1 cellular context compared by ENCODE assay signal in the genomic region with DNA sequence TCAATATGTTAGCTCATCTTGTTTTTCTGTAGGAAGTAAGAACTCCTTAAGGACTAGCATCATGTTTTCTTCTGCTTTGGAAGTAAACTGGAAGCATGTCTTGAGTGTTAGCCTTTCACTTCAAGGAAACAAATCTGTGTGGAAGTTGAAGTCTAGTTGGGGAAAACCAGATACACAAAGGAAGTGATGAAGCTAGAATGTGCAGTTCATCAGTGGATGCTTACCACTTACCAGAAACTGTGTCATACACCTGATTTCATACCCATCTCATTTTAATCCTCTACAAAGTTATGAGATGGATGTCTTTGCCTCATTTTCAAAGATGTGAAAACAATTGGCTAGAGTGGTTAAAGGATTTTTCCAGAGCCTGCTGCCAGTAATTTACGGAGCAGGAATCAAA.
TF ChIP-seq lines count a peak whose summit lies in the region.

No MANE protein-coding gene starts in this region.

TF ChIP-seq in endothelial cell of umbilical vein, 7 proteins besides CTCF, POLR2A, EP300 and RAD21 (continued from another document):
- TF ChIP-seq, protein P1, sequence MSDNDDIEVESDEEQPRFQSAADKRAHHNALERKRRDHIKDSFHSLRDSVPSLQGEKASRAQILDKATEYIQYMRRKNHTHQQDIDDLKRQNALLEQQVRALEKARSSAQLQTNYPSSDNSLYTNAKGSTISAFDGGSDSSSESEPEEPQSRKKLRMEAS (IDR thresholded peaks at IDR 0.05; ENCODE audit: insufficient read depth, insufficient read length) = no peak
- TF ChIP-seq MYC (IDR thresholded peaks at IDR 0.05; ENCODE audit: low read depth, low read length) (no peak), EZH2 (IDR thresholded peaks at IDR 0.05; ENCODE audit: borderline replicate concordance, low read depth, low read length, severe bottlenecking) (no peak), FOS (IDR thresholded peaks at IDR 0.05; ENCODE audit: borderline replicate concordance, insufficient read depth, low read length) (no peak), JUN (IDR thresholded peaks at IDR 0.05; ENCODE audit: borderline replicate concordance, insufficient read depth, insufficient read length, low read depth) (no peak)
